In the genomic region with DNA sequence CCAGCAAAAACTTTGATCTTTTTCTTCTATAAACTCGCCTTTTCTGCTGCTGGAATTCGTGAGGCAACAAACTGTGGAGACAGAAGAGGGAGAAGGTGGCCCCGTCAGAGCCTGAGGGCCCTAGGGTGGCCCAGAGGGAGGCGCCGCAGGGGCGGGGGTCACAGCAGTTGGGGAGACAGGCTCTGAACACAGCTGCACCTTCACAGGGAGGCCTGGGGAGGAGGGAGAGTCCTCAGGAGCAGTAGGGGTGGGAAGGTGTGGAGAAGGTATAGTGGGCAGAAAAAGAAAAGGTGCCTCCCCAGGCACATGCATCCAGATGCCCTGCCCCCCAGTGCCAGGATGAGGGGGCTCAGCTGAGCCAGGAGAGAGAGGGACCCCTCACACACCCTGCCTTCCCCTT, we compare ENCODE assay signal across 23 cellular contexts.
"Had no signal": no experiment of that assay in that cellular context is flagged by ENCODE, and none has a peak within 500 bp of the region (broad histone marks: within the 10 kb centered on the region; RNA-seq: fewer than 3 reads in every experiment).

No MANE protein-coding gene starts in this region.

- H3K27ac ChIP-seq: breast epithelium, right atrium auricular region, testis, transverse colon had no signal

- DNase-seq: activated CD4-positive, alpha-beta T cell treated with anti-CD3 and anti-CD28 coated beads, Interleukin-2, amount 50 U/mL, for 1 hour; activated CD4-positive, CD25-positive, alpha-beta regulatory T cell treated with anti-CD3 and anti-CD28 coated beads, Interleukin-2, amount 50 U/mL, for 72 hours; activated CD8-positive, alpha-beta T cell treated with anti-CD3 and anti-CD28 coated beads for 36 hours; activated gamma-delta T cell treated with Interleukin-2 at 50 U/mL for 16 hours; activated T-cell treated with anti-CD3 and anti-CD28 coated beads, Interleukin-2, amount 50 U/mL, for 72 hours; central memory CD4-positive, alpha-beta T cell; hippocampal formation; left cardiac atrium; mammary epithelial cell; naive B cell; stimulated activated CD4-positive, alpha-beta T cell treated with anti-CD3 and anti-CD28 coated beads, Interleukin-15, amount 100 ng/mL, for 24 hours; stimulated activated CD4-positive, alpha-beta T cell treated with anti-CD3 and anti-CD28 coated beads, Interleukin-2, amount 100 ng/mL, for 24 hours; stimulated activated naive CD4-positive, alpha-beta T cell treated with Interleukin-2 at 50 U/mL for 16 hours; SW 1271; testis; transverse colon had no signal

- H3K27ac Mint-ChIP-seq: activated CD8-positive, alpha-beta T cell treated with anti-CD3 and anti-CD28 coated beads for 36 hours; activated T-cell treated with anti-CD3 and anti-CD28 coated beads, Interleukin-2, amount 50 U/mL, for 72 hours; mesothelial cell of epicardium; T-helper 1 cell treated with Interleukin-12 subunit alpha and Interleukin-12 subunit beta and Interleukin-4 antibody, amounts not matched to agents 30 μg/mL and 1 μg/mL, for 36 hours had no signal

- H3K27me3 Mint-ChIP-seq: activated CD8-positive, alpha-beta T cell treated with anti-CD3 and anti-CD28 coated beads for 36 hours; naive B cell had no signal

- H3K4me3 ChIP-seq: breast epithelium, right atrium auricular region, testis, transverse colon had no signal

- FAIRE-seq: endothelial cell of umbilical vein, keratinocyte, urothelium cell line had no signal

- H3K4me1 ChIP-seq: breast epithelium, right atrium auricular region had no signal

- H3K4me3 Mint-ChIP-seq: activated CD8-positive, alpha-beta T cell treated with anti-CD3 and anti-CD28 coated beads for 36 hours; activated T-cell treated with anti-CD3 and anti-CD28 coated beads, Interleukin-2, amount 50 U/mL, for 72 hours; mesothelial cell of epicardium; naive B cell; T-helper 1 cell treated with Interleukin-12 subunit alpha and Interleukin-12 subunit beta and Interleukin-4 antibody, amounts not matched to agents 30 μg/mL and 1 μg/mL, for 36 hours had no signal

- H3K36me3 ChIP-seq: breast epithelium had no signal

- H3K9me3 ChIP-seq: breast epithelium, right atrium auricular region, testis, transverse colon had no signal

- H3K9me3 Mint-ChIP-seq: activated CD8-positive, alpha-beta T cell treated with anti-CD3 and anti-CD28 coated beads for 36 hours; activated T-cell treated with anti-CD3 and anti-CD28 coated beads, Interleukin-2, amount 50 U/mL, for 72 hours; mesothelial cell of epicardium; naive B cell; T-helper 1 cell treated with Interleukin-12 subunit alpha and Interleukin-12 subunit beta and Interleukin-4 antibody, amounts not matched to agents 30 μg/mL and 1 μg/mL, for 36 hours had no signal

- H3K4me1 Mint-ChIP-seq: mesothelial cell of epicardium had no signal

- H3K36me3 Mint-ChIP-seq: naive B cell had no signal

- ATAC-seq: activated CD8-positive, alpha-beta T cell treated with anti-CD3 and anti-CD28 coated beads for 36 hours; activated T-cell treated with anti-CD3 and anti-CD28 coated beads, Interleukin-2, amount 50 U/mL, for 72 hours; left cardiac atrium had no signal
